8 cellular contexts compared by ENCODE assay signal in genomic region chr16:75433732-75434413, GRCh38. TPM values are rescaled to one million over a fixed set of nuclear protein-coding genes. Genes with fewer than 3 reads are reported as not detected.
DNase-seq lines count a peak whose midpoint lies in the region; ATAC-seq and TF ChIP-seq lines count a peak whose summit lies in the region.

No MANE protein-coding gene starts in this region.

- H2BK5ac ChIP-seq in mesenchymal stem cell (ENCODE audit: low read depth, low read length, poor library complexity, severe bottlenecking) = peak overlapping the region; percentile 2

- intact Hi-C loops in testis (cut with DNase I; ENCODE audit: low total_unique reads) = no loop called here

- peak; percentile 74 for DNase-seq in AG20443 (ENCODE audit: low spot score)
- peak; percentile 71 for DNase-seq in NCI-H1417 treated with DMSO at 0.1 percent for 48 hours (lab: John Stamatoyannopoulos, UW)
- DNase-seq in T-helper 22 cell (ENCODE audit: low read depth) = peak; percentile 66
- peak; percentile 98 for DNase-seq in mesenchymal stem cell
- DNase-seq in testis = peak; percentile 78

- H3K79me1 ChIP-seq in mesenchymal stem cell (replicated peaks; ENCODE audit: low read length, poor library complexity, severe bottlenecking) = peaks cover 8% of the 10 kb centered on the region

- peak overlapping the region; percentile 4 to 63 for H3K18ac ChIP-seq in mesenchymal stem cell (ENCODE audit: low read depth in 1 of 2, low read length in 2 of 2)

- H3K4me3 ChIP-seq in endocrine pancreas (ENCODE audit: control insufficient read depth, insufficient read depth, low read length) (peak overlapping the region; percentile 91), mesenchymal stem cell (ENCODE audit: insufficient read depth in 1 of 2, low read depth in 1 of 2, low read length in 2 of 2) (peak overlapping the region; percentile 58 to 96), testis (peak overlapping the region; percentile 68 to 88)

- ATAC-seq in GM18499 (IDR thresholded peaks at IDR 0.05; ENCODE audit: insufficient read depth, unreplicated experiment) = peak; percentile 60
- ATAC-seq in HG02852 (IDR thresholded peaks at IDR 0.05; ENCODE audit: unreplicated experiment) = peak; percentile 72

- H3K14ac ChIP-seq in mesenchymal stem cell (ENCODE audit: low read length in 2 of 2) = no peak overlapping the region

- H2BK15ac ChIP-seq in mesenchymal stem cell (ENCODE audit: low read depth, poor library complexity, severe bottlenecking) = no peak overlapping the region

- H4K8ac ChIP-seq in mesenchymal stem cell (ENCODE audit: low read length) = peak overlapping the region; percentile 69

- TF ChIP-seq POLR2A in testis (IDR thresholded peaks at IDR 0.05) = no peak

- H2BK120ac ChIP-seq in mesenchymal stem cell (ENCODE audit: low read depth, low read length) = peak overlapping the region; percentile 64

- H4K91ac ChIP-seq in mesenchymal stem cell (ENCODE audit: low read length) = peak overlapping the region; percentile 9

- H3K27me3 ChIP-seq in endocrine pancreas (ENCODE audit: control insufficient read depth, insufficient read depth, low read length) (no peaks in the 10 kb centered on the region), mesenchymal stem cell (ENCODE audit: control insufficient read depth in 1 of 2, insufficient read depth in 1 of 2, low read length in 2 of 2) (no peaks in the 10 kb centered on the region), testis (no peaks in the 10 kb centered on the region)

- WGBS in mesenchymal stem cell = 4% methylated on average over 32 of the region's 32 CpGs
- WGBS in testis, 2 donors = 1 to 4% methylated on average over 32 of the region's 32 CpGs

- H3K4me1 ChIP-seq in endocrine pancreas (ENCODE audit: control insufficient read depth, insufficient read depth, low read length) (no peaks in the 10 kb centered on the region), mesenchymal stem cell (ENCODE audit: control insufficient read depth, insufficient read depth, low read depth, low read length) (peaks cover 17% of the 10 kb centered on the region), testis (no peaks in the 10 kb centered on the region)

- peak overlapping the region; percentile 66 for H3K4me2 ChIP-seq in mesenchymal stem cell (ENCODE audit: low read length, poor library complexity, severe bottlenecking)

- no peak overlapping the region for H3K23ac ChIP-seq in mesenchymal stem cell (ENCODE audit: low read length in 2 of 2)

- peak overlapping the region; percentile 3 for H2AFZ ChIP-seq in mesenchymal stem cell (ENCODE audit: low read depth, low read length)

- H2AK5ac ChIP-seq in mesenchymal stem cell (ENCODE audit: low read length, severe bottlenecking) = no peak overlapping the region

- H3K27ac ChIP-seq in mesenchymal stem cell (ENCODE audit: low read length, poor library complexity, severe bottlenecking) = peak overlapping the region; percentile 98
- peak overlapping the region; percentile 93 to 98 for H3K27ac ChIP-seq in testis

- H2BK12ac ChIP-seq in mesenchymal stem cell (ENCODE audit: low read length in 2 of 2) = no peak overlapping the region

- no peak for TF ChIP-seq CTCF in testis (IDR thresholded peaks at IDR 0.05)

- peak overlapping the region; percentile 70 for H3K9ac ChIP-seq in endocrine pancreas (ENCODE audit: control insufficient read depth, insufficient read depth, low read length)
- peak overlapping the region; percentile 97 for H3K9ac ChIP-seq in mesenchymal stem cell (ENCODE audit: low read length)

- peak overlapping the region in 1 of 2 experiments; percentile 17 for H3K4ac ChIP-seq in mesenchymal stem cell (ENCODE audit: low read depth in 1 of 2, low read length in 2 of 2)

- H3K9me3 ChIP-seq in endocrine pancreas (ENCODE audit: control insufficient read depth, low read length) (no peaks in the 10 kb centered on the region), mesenchymal stem cell (ENCODE audit: control insufficient read depth, low read length) (no peaks in the 10 kb centered on the region), testis (no peaks in the 10 kb centered on the region)

- H3K36me3 ChIP-seq in endocrine pancreas (ENCODE audit: control insufficient read depth, insufficient read depth, low read length) (no peaks in the 10 kb centered on the region), mesenchymal stem cell (ENCODE audit: control insufficient read depth in 1 of 2, insufficient read depth in 2 of 2, low read depth in 1 of 2, low read length in 2 of 2) (no peaks in the 10 kb centered on the region), testis (ENCODE audit: low read depth, missing control alignments) (no peaks in the 10 kb centered on the region)

RNA-seq across cellular contexts. Expression of gene CFDP1, which starts 0.6 kb away (rescaled TPM):
- 112 TPM for polyA plus RNA-seq in mesenchymal stem cell (2013, experiment 1 of 2)
- polyA plus RNA-seq in mesenchymal stem cell (2013, experiment 2 of 2) = 112 TPM
- total RNA-seq in testis = 100 to 1,000 TPM; 111 to 133 TPM
- 127 TPM for polyA plus RNA-seq in testis (ENCODE audit: insufficient read depth, low read depth, low replicate concordance)

RNA-seq across cellular contexts. Expression of gene TMEM170A, which starts 30.6 kb away (rescaled TPM):
- 7.8 TPM for polyA plus RNA-seq in mesenchymal stem cell (2013, experiment 1 of 2)
- polyA plus RNA-seq in mesenchymal stem cell (2013, experiment 2 of 2) = 8.9 TPM
- total RNA-seq in testis = 10 to 100 TPM; 44.3 to 54.2 TPM
- 42.2 TPM for polyA plus RNA-seq in testis (ENCODE audit: insufficient read depth, low read depth, low replicate concordance)

Comparison
In these comparisons a context has a peak if more than half of its experiments do, and no peak if none do; other contexts are left out.
1. Peak in every context shown above with its lines: DNase-seq, ATAC-seq, H3K4me3 ChIP-seq and H3K27ac ChIP-seq.